ENCODE assay signal across 9 cellular contexts in the genomic region with DNA sequence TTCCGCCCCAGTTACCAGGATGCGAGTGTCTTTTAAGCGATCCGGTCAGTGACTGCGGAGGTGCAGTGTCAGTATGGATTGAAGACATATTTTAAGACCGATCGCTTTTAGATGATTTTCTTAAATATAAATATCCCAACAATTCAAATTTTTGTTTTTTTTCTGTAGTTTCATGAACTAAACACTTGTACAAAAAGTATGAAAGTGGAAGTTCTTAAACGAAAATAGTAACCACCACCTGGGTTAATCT. TPM values are rescaled to one million over a fixed set of nuclear protein-coding genes. Genes with fewer than 3 reads are reported as not detected.
DNase-seq lines count a peak whose midpoint lies in the region; ATAC-seq, FAIRE-seq and TF ChIP-seq lines count a peak whose summit lies in the region.
"Had no signal": no experiment of that assay in that cellular context is flagged by ENCODE, and none has a peak within 500 bp of the region (broad histone marks: within the 10 kb centered on the region; RNA-seq: fewer than 3 reads in every experiment).

No MANE protein-coding gene starts in this region.

- H3K36me3 ChIP-seq in bronchial epithelial cell (ENCODE audit: control insufficient read depth, insufficient read depth, low read length) (no peaks in the 10 kb centered on the region), muscle layer of duodenum (ENCODE audit: control insufficient read depth in 1 of 2, insufficient read depth in 2 of 2, low read length in 2 of 2) (no peaks in the 10 kb centered on the region)

- no peak for DNase-seq in AG10803 (ENCODE audit: low read depth)
- DNase-seq in bronchial epithelial cell (ENCODE audit: low read depth), result no peak
- no peak for DNase-seq in medulla oblongata (ENCODE audit: extremely low spot score)
- DNase-seq in NCI-H526 treated with DMSO at 0.1 percent for 48 hours (lab: John Stamatoyannopoulos, UW), result no peak
- DNase-seq in RPMI8226, result no peak
- DNase-seq: activated gamma-delta T cell had no signal

- TF ChIP-seq CTCF in AG10803 (conservative IDR thresholded peaks at IDR 0.05; ENCODE audit: low read length), result no peak
- no peak for TF ChIP-seq CTCF in bronchial epithelial cell (IDR thresholded peaks at IDR 0.05; ENCODE audit: insufficient read depth, low read length, severe bottlenecking)

- peak overlapping the region; percentile 99 for H3K27ac ChIP-seq in muscle layer of duodenum (ENCODE audit: low read length)

- no peak for FAIRE-seq in bronchial epithelial cell (lab: Jason Lieb, UNC)

- peaks cover 12 to 38% of the 10 kb centered on the region in 2 donors for H3K4me1 ChIP-seq in muscle layer of duodenum (ENCODE audit: control insufficient read depth in 1 of 2, insufficient read depth in 2 of 2, low read length in 2 of 2)

- no peaks in the 10 kb centered on the region for H3K9me3 ChIP-seq in muscle layer of duodenum (ENCODE audit: control insufficient read depth in 1 of 2, low read length in 2 of 2)

- H3K4me3 ChIP-seq in AG10803 (ENCODE audit: low read length) (peak overlapping the region; percentile 84), bronchial epithelial cell (ENCODE audit: low read depth, low read length) (peak overlapping the region; percentile 63), muscle layer of duodenum (ENCODE audit: low read depth in 1 of 2, low read length in 2 of 2) (peak overlapping the region; percentile 92 to 94)

- ATAC-seq in HG03108 (IDR thresholded peaks at IDR 0.05; ENCODE audit: unreplicated experiment) (peak; percentile 15), GM19455 (IDR thresholded peaks at IDR 0.05; ENCODE audit: unreplicated experiment) (no peak)

- H3K27me3 ChIP-seq in bronchial epithelial cell (ENCODE audit: control insufficient read depth, insufficient read depth, low read length) (peaks cover under 1% of the 10 kb centered on the region), muscle layer of duodenum (ENCODE audit: low read depth, low read length) (no peaks in the 10 kb centered on the region)

RNA-seq across cellular contexts. Expression of a gene that starts 0.9 kb away (rescaled TPM):
- 32.9 and 37.3 TPM in 2 replicates for total RNA-seq in bronchial epithelial cell

RNA-seq across cellular contexts. Expression of a gene that starts 3.9 kb away (rescaled TPM):
- total RNA-seq in bronchial epithelial cell, result 20.4 and 35.5 TPM in 2 replicates

RNA-seq across cellular contexts. Expression of a gene that starts 28.2 kb away (rescaled TPM):
- total RNA-seq in bronchial epithelial cell, result not detected in 2 replicates
